ENCODE assay signal across 9 cellular contexts in genomic region chr4:87108142-87108546, GRCh38.
DNase-seq lines count a peak whose midpoint lies in the region; ATAC-seq and TF ChIP-seq lines count a peak whose summit lies in the region.
"Had no signal": no experiment of that assay in that cellular context is flagged by ENCODE, and none has a peak within 500 bp of the region (broad histone marks: within the 10 kb centered on the region; RNA-seq: fewer than 3 reads in every experiment).

No MANE protein-coding gene starts in this region.

- DNase-seq in activated naive CD4-positive, alpha-beta T cell treated with anti-CD3 and anti-CD28 coated beads, Interleukin-2, amount 50 U/mL, for 72 hours (ENCODE audit: low spot score in 2 of 2): no peak
- no peak for DNase-seq in activated naive CD4-positive, alpha-beta T cell treated with anti-CD3 and anti-CD28 coated beads for 36 hours
- DNase-seq in body of pancreas (peak in 2 of 4 donors; percentile 29 to 31), kidney glomerular epithelial cell (lab: John Stamatoyannopoulos, UW) (peak; percentile 86), upper lobe of left lung (no peak), lower leg skin (ENCODE audit: low spot score in 2 of 2) (no peak), NCI-H526 treated with DMSO at 0.1 percent for 48 hours (lab: John Stamatoyannopoulos, UW) (no peak)
- DNase-seq in activated CD8-positive, alpha-beta memory T cell treated with anti-CD3 and anti-CD28 coated beads, Interleukin-2, amount 50 U/mL, for 4 hours: no peak

- intact Hi-C loops in activated naive CD4-positive, alpha-beta T cell treated with anti-CD3 and anti-CD28 coated beads for 36 hours (cut with micrococcal nuclease): no loop called here
- intact Hi-C loops in body of pancreas (cut with DNase I): no loop called here
- intact Hi-C loops in lower leg skin (cut with DNase I; ENCODE audit: low total_unique reads): no loop called here

- no peak overlapping the region for H3K4me3 ChIP-seq in body of pancreas
- H3K4me3 ChIP-seq in upper lobe of left lung: no peak overlapping the region
- no peak overlapping the region for H3K4me3 ChIP-seq in lower leg skin (ENCODE audit: low read depth, poor library complexity, severe bottlenecking)

- no peak for TF ChIP-seq CTCF in body of pancreas (IDR thresholded peaks at IDR 0.05)
- no peak for TF ChIP-seq CTCF in upper lobe of left lung (IDR thresholded peaks at IDR 0.05)
- no peak for TF ChIP-seq CTCF in lower leg skin (IDR thresholded peaks at IDR 0.05)

- H3K9me3 Mint-ChIP-seq in activated naive CD4-positive, alpha-beta T cell treated with anti-CD3 and anti-CD28 coated beads, Interleukin-2, amount 50 U/mL, for 72 hours: no peaks in the 10 kb centered on the region
- no peaks in the 10 kb centered on the region for H3K9me3 Mint-ChIP-seq in activated naive CD4-positive, alpha-beta T cell treated with anti-CD3 and anti-CD28 coated beads for 36 hours
- H3K9me3 Mint-ChIP-seq: stimulated activated naive CD8-positive, alpha-beta T cell treated with anti-CD3 and anti-CD28 coated beads, Interleukin-15, Interleukin-2, amounts not matched to agents 100 ng/mL and 50 ng/mL, for 24 hours had no signal

- H3K4me1 ChIP-seq in body of pancreas: peaks cover 10% of the 10 kb centered on the region
- H3K4me1 ChIP-seq in upper lobe of left lung: peaks cover 7 to 29% (median 19%) of the 10 kb centered on the region in 4 donors

- no peaks in the 10 kb centered on the region for H3K27me3 Mint-ChIP-seq in activated naive CD4-positive, alpha-beta T cell treated with anti-CD3 and anti-CD28 coated beads for 36 hours (ENCODE audit: low read depth)
- H3K27me3 Mint-ChIP-seq: stimulated activated naive CD8-positive, alpha-beta T cell treated with anti-CD3 and anti-CD28 coated beads, Interleukin-15, Interleukin-2, amounts not matched to agents 100 ng/mL and 50 ng/mL, for 24 hours had no signal

- peak; percentile 27 to 43 for ATAC-seq in activated naive CD4-positive, alpha-beta T cell treated with anti-CD3 and anti-CD28 coated beads, Interleukin-2, amount 50 U/mL, for 72 hours
- peak; percentile 52 for ATAC-seq in body of pancreas
- peak; percentile 63 to 85 for ATAC-seq in upper lobe of left lung (ENCODE audit: low FRiP score in 2 of 2)

- no peak overlapping the region for H3K27ac Mint-ChIP-seq in activated naive CD4-positive, alpha-beta T cell treated with anti-CD3 and anti-CD28 coated beads, Interleukin-2, amount 50 U/mL, for 72 hours
- H3K27ac Mint-ChIP-seq in activated naive CD4-positive, alpha-beta T cell treated with anti-CD3 and anti-CD28 coated beads for 36 hours: no peak overlapping the region
- H3K27ac Mint-ChIP-seq: stimulated activated naive CD8-positive, alpha-beta T cell treated with anti-CD3 and anti-CD28 coated beads, Interleukin-15, Interleukin-2, amounts not matched to agents 100 ng/mL and 50 ng/mL, for 24 hours had no signal

- H3K36me3 Mint-ChIP-seq in activated naive CD4-positive, alpha-beta T cell treated with anti-CD3 and anti-CD28 coated beads, Interleukin-2, amount 50 U/mL, for 72 hours: peaks cover 5 to 23% of the 10 kb centered on the region in 2 donors
- peaks cover 23% of the 10 kb centered on the region for H3K36me3 Mint-ChIP-seq in activated naive CD4-positive, alpha-beta T cell treated with anti-CD3 and anti-CD28 coated beads for 36 hours (ENCODE audit: low read depth)

- no peak for TF ChIP-seq EP300 in upper lobe of left lung (IDR thresholded peaks at IDR 0.05)

- TF ChIP-seq POLR2A in body of pancreas (IDR thresholded peaks at IDR 0.05) (no peak), upper lobe of left lung (IDR thresholded peaks at IDR 0.05) (no peak), lower leg skin (IDR thresholded peaks at IDR 0.05) (no peak)

- 83 to 88% methylated on average over 5 of the region's 5 CpGs for WGBS in body of pancreas, 2 donors
- WGBS in upper lobe of left lung, 2 donors: 84 to 93% methylated on average over 4 to 5 of the region's 5 CpGs
- WGBS in lower leg skin, 2 donors: 42 to 52% methylated on average over 5 of the region's 5 CpGs

- no peaks in the 10 kb centered on the region for H3K27me3 ChIP-seq in body of pancreas
- no peaks in the 10 kb centered on the region for H3K27me3 ChIP-seq in upper lobe of left lung

- H3K27ac ChIP-seq in body of pancreas: peak overlapping the region in 1 of 4 donors; percentile 7
- H3K27ac ChIP-seq in upper lobe of left lung: peak overlapping the region in 3 of 4 donors; percentile 16 to 62 (median 60)

- peaks cover 36% of the 10 kb centered on the region for H3K4me1 Mint-ChIP-seq in activated naive CD4-positive, alpha-beta T cell treated with anti-CD3 and anti-CD28 coated beads for 36 hours (ENCODE audit: low read depth)

- CTCF ChIA-PET in activated naive CD4-positive, alpha-beta T cell treated with anti-CD3 and anti-CD28 coated beads for 36 hours (lab: Charles Lee): interaction anchor here (1.2 kb wide), 1 partner anchor 11 kb away, joined by 3 read pairs; no protein-coding TSS in a partner anchor

- H3K36me3 ChIP-seq in body of pancreas (replicated peaks in 1 of 2; ENCODE audit: insufficient read depth in 1 of 2, low read depth in 2 of 2) (peaks cover 0 to 2% of the 10 kb centered on the region in 2 donors), upper lobe of left lung (peaks cover 0 to 54% (median 12%) of the 10 kb centered on the region in 4 donors)

- no peaks in the 10 kb centered on the region for H3K9me3 ChIP-seq in body of pancreas
- no peaks in the 10 kb centered on the region for H3K9me3 ChIP-seq in upper lobe of left lung

- H3K4me3 Mint-ChIP-seq in activated naive CD4-positive, alpha-beta T cell treated with anti-CD3 and anti-CD28 coated beads for 36 hours: no peak overlapping the region
- H3K4me3 Mint-ChIP-seq: stimulated activated naive CD8-positive, alpha-beta T cell treated with anti-CD3 and anti-CD28 coated beads, Interleukin-15, Interleukin-2, amounts not matched to agents 100 ng/mL and 50 ng/mL, for 24 hours had no signal
